In the genomic region with DNA sequence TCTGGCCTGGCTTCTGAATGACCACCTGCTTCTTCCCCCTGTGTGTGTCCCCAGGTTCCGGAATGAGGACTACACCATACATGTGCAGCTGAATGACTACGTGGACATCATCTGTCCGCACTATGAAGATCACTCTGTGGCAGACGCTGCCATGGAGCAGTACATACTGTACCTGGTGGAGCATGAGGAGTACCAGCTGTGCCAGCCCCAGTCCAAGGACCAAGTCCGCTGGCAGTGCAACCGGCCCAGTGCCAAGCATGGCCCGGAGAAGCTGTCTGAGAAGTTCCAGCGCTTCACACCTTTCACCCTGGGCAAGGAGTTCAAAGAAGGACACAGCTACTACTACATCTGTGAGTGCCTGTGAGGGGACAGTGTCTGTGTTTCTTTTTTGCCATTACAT, we compare ENCODE assay signal across 1 cellular context.
TF ChIP-seq lines count a peak whose summit lies in the region.

No MANE protein-coding gene starts in this region.

TF ChIP-seq in A549, 52 proteins besides CTCF, POLR2A, EP300 and RAD21:
- TF ChIP-seq, protein P1, sequence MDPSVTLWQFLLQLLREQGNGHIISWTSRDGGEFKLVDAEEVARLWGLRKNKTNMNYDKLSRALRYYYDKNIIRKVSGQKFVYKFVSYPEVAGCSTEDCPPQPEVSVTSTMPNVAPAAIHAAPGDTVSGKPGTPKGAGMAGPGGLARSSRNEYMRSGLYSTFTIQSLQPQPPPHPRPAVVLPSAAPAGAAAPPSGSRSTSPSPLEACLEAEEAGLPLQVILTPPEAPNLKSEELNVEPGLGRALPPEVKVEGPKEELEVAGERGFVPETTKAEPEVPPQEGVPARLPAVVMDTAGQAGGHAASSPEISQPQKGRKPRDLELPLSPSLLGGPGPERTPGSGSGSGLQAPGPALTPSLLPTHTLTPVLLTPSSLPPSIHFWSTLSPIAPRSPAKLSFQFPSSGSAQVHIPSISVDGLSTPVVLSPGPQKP (IDR thresholded peaks at IDR 0.05; ENCODE audit: low read depth, low read length), result no peak
- no peak for TF ChIP-seq SMC3 (IDR thresholded peaks at IDR 0.05)
- TF ChIP-seq RNF2 (IDR thresholded peaks at IDR 0.05; ENCODE audit: borderline replicate concordance, low read depth), result no peak
- no peak for TF ChIP-seq TP53 (CRISPR knock-in tag; IDR thresholded peaks at IDR 0.05)
- TF ChIP-seq ZNF302 (CRISPR knock-in tag; IDR thresholded peaks at IDR 0.05), result no peak
- no peak for TF ChIP-seq PHF8 (IDR thresholded peaks at IDR 0.05; ENCODE audit: borderline replicate concordance, low read depth)
- no peak for TF ChIP-seq MAZ (IDR thresholded peaks at IDR 0.05; ENCODE audit: borderline replicate concordance, low read depth, low read length)
- TF ChIP-seq ATOH8 (CRISPR knock-in tag; IDR thresholded peaks at IDR 0.05; ENCODE audit: low read depth), result no peak
- TF ChIP-seq GATA3 (IDR thresholded peaks at IDR 0.05; ENCODE audit: borderline replicate concordance), result no peak
- TF ChIP-seq JUNB (IDR thresholded peaks at IDR 0.05), result no peak
- no peak for TF ChIP-seq BHLHE40 (IDR thresholded peaks at IDR 0.05; ENCODE audit: low read depth, low read length)
- TF ChIP-seq, protein P2, sequence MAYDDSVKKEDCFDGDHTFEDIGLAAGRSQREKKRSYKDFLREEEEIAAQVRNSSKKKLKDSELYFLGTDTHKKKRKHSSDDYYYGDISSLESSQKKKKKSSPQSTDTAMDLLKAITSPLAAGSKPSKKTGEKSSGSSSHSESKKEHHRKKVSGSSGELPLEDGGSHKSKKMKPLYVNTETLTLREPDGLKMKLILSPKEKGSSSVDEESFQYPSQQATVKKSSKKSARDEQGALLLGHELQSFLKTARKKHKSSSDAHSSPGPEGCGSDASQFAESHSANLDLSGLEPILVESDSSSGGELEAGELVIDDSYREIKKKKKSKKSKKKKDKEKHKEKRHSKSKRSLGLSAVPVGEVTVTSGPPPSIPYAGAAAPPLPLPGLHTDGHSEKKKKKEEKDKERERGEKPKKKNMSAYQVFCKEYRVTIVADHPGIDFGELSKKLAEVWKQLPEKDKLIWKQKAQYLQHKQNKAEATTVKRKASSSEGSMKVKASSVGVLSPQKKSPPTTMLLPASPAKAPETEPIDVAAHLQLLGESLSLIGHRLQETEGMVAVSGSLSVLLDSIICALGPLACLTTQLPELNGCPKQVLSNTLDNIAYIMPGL (CRISPR knock-in tag; IDR thresholded peaks at IDR 0.05; ENCODE audit: borderline replicate concordance), result no peak
- TF ChIP-seq EHMT2 (IDR thresholded peaks at IDR 0.05; ENCODE audit: low read depth), result no peak
- no peak for TF ChIP-seq HEYL (CRISPR knock-in tag; IDR thresholded peaks at IDR 0.05)
- no peak for TF ChIP-seq CBX8 (IDR thresholded peaks at IDR 0.05)
TF ChIP-seq in A549: peak in this region for 0.
